In the genomic region with DNA sequence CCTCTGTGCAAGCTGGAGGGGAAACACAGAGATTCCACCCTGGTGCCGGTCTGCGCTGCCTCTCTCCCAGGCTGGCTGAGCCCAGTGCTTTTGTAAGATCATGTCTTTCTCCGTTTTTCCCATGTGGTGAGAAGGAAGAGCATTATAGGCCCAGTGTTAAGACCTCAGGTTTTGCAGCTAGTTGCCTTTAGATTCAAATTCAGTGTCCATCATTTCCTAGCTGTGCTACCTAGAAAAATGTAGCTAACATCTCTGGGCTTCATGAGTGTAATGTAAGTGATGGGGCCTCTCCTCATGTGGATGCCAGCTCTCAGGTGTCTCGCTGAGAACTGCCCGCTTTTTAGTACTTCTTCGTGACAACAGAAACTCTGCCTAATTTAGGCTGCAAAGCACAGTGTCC, we compare ENCODE assay signal across 2 cellular contexts.
TF ChIP-seq lines count a peak whose summit lies in the region.

No MANE protein-coding gene starts in this region.

TF ChIP-seq in GM23338, 12 proteins besides CTCF, POLR2A, EP300 and RAD21:
- TF ChIP-seq CREB1 (CRISPR knock-in tag; IDR thresholded peaks at IDR 0.05; ENCODE audit: low read depth) = no peak
- no peak for TF ChIP-seq NANOG (IDR thresholded peaks at IDR 0.05; ENCODE audit: borderline replicate concordance)
- no peak for TF ChIP-seq JUNB (IDR thresholded peaks at IDR 0.05; ENCODE audit: unreplicated experiment)
- TF ChIP-seq ZNF114 (CRISPR knock-in tag; IDR thresholded peaks at IDR 0.05) = no peak
- no peak for TF ChIP-seq ZNF331 (CRISPR knock-in tag; IDR thresholded peaks at IDR 0.05; ENCODE audit: low read depth)
- TF ChIP-seq STAT1 (IDR thresholded peaks at IDR 0.05; ENCODE audit: unreplicated experiment) = no peak
- TF ChIP-seq REST (IDR thresholded peaks at IDR 0.05; ENCODE audit: unreplicated experiment) = no peak
- no peak for TF ChIP-seq EZH2phosphoT487 (IDR thresholded peaks at IDR 0.05; ENCODE audit: unreplicated experiment)
- TF ChIP-seq, protein P1, sequence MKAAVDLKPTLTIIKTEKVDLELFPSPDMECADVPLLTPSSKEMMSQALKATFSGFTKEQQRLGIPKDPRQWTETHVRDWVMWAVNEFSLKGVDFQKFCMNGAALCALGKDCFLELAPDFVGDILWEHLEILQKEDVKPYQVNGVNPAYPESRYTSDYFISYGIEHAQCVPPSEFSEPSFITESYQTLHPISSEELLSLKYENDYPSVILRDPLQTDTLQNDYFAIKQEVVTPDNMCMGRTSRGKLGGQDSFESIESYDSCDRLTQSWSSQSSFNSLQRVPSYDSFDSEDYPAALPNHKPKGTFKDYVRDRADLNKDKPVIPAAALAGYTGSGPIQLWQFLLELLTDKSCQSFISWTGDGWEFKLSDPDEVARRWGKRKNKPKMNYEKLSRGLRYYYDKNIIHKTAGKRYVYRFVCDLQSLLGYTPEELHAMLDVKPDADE (IDR thresholded peaks at IDR 0.05) = no peak
TF ChIP-seq in GM23338: peak in this region for 0.

TF ChIP-seq in K562, 482 proteins besides CTCF, POLR2A, EP300 and RAD21:
- TF ChIP-seq RNF219 (CRISPR knock-in tag; IDR thresholded peaks at IDR 0.05) = no peak
- TF ChIP-seq, protein P2, sequence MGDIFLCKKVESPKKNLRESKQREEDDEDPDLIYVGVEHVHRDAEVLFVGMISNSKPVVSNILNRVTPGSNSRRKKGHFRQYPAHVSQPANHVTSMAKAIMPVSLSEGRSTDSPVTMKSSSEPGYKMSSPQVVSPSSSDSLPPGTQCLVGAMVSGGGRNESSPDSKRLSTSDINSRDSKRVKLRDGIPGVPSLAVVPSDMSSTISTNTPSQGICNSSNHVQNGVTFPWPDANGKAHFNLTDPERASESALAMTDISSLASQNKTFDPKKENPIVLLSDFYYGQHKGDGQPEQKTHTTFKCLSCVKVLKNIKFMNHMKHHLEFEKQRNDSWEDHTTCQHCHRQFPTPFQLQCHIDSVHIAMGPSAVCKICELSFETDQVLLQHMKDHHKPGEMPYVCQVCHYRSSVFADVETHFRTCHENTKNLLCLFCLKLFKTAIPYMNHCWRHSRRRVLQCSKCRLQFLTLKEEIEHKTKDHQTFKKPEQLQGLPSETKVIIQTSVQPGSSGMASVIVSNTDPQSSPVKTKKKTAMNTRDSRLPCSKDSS (IDR thresholded peaks at IDR 0.05; ENCODE audit: low read depth, partially characterized antibody) = no peak
- no peak for TF ChIP-seq RBM34 (IDR thresholded peaks at IDR 0.05; ENCODE audit: borderline replicate concordance, insufficient read depth, low read length)
- TF ChIP-seq SIRT6 (IDR thresholded peaks at IDR 0.05; ENCODE audit: low read depth, low read length) = no peak
- no peak for TF ChIP-seq GABPA (tag; conservative IDR thresholded peaks at IDR 0.05; ENCODE audit: low read depth)
- TF ChIP-seq, protein P3, sequence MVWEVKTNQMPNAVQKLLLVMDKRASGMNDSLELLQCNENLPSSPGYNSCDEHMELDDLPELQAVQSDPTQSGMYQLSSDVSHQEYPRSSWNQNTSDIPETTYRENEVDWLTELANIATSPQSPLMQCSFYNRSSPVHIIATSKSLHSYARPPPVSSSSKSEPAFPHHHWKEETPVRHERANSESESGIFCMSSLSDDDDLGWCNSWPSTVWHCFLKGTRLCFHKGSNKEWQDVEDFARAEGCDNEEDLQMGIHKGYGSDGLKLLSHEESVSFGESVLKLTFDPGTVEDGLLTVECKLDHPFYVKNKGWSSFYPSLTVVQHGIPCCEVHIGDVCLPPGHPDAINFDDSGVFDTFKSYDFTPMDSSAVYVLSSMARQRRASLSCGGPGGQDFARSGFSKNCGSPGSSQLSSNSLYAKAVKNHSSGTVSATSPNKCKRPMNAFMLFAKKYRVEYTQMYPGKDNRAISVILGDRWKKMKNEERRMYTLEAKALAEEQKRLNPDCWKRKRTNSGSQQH (CRISPR knock-in tag; IDR thresholded peaks at IDR 0.05) = no peak
- no peak for TF ChIP-seq SREBF2 (CRISPR knock-in tag; IDR thresholded peaks at IDR 0.05)
- no peak for TF ChIP-seq CEBPB (tag; IDR thresholded peaks at IDR 0.05)
- TF ChIP-seq, protein P4, sequence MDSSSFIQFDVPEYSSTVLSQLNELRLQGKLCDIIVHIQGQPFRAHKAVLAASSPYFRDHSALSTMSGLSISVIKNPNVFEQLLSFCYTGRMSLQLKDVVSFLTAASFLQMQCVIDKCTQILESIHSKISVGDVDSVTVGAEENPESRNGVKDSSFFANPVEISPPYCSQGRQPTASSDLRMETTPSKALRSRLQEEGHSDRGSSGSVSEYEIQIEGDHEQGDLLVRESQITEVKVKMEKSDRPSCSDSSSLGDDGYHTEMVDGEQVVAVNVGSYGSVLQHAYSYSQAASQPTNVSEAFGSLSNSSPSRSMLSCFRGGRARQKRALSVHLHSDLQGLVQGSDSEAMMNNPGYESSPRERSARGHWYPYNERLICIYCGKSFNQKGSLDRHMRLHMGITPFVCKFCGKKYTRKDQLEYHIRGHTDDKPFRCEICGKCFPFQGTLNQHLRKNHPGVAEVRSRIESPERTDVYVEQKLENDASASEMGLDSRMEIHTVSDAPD (CRISPR knock-in tag; IDR thresholded peaks at IDR 0.05) = no peak
